Comparison of ENCODE assay signal across 9 cellular contexts in the genomic region with DNA sequence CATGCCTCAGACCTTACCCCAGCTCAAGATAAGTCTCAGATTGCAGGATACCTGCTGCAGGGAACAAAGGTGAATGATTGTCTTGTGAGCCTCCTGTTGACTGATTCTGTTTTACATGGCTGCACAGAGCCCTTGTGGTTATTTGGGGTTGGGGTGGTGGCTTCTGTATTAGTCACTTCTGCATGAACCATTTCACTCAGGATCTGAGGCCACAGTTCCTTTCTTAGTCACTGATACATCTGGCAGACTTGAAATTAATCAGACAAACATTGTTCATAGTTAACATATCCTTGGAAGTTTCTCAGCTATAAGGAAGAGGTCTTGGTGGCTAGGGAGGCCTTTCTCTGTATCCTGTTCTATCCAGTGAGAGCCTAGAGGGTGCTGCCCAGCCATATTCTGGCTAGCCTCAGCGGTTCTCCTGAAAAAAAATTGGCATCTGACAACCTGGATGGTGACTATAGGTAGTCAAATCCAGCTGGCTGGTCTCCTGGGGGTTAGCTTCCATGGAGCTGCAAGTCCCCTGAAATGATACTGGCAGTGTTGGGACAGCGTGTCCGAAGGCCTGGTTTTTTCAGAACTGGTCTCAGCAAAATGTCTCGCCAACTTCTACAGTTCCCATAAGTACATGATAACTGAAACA. TPM values are rescaled to one million over a fixed set of nuclear protein-coding genes. Genes with fewer than 3 reads are reported as not detected.
DNase-seq lines count a peak whose midpoint lies in the region; ATAC-seq and TF ChIP-seq lines count a peak whose summit lies in the region.
"Had no signal": no experiment of that assay in that cellular context is flagged by ENCODE, and none has a peak within 500 bp of the region (broad histone marks: within the 10 kb centered on the region; RNA-seq: fewer than 3 reads in every experiment).

No MANE protein-coding gene starts in this region.

- ATAC-seq in GM19351 (IDR thresholded peaks at IDR 0.05; ENCODE audit: unreplicated experiment) (peak; percentile 99), HG03342 (IDR thresholded peaks at IDR 0.05; ENCODE audit: unreplicated experiment) (peak; percentile 94)
- ATAC-seq: HCT116 had no signal

- peaks cover 16% of the 10 kb centered on the region for H3K36me3 ChIP-seq in BJ (ENCODE audit: control insufficient read depth, insufficient read depth, low read length)

- no peak overlapping the region for H3K27ac Mint-ChIP-seq in glutamatergic neuron (ENCODE audit: unreplicated experiment)

- CTCF ChIA-PET in BJ (lab: Yijun Ruan, JAX), result interaction anchor here (0.6 to 3.1 kb wide), 2 partner anchors 9 to 881 kb away, joined by 3 to 12 read pairs; a partner anchor contains a TSS

- no peaks in the 10 kb centered on the region for H3K36me3 Mint-ChIP-seq in glutamatergic neuron (ENCODE audit: unreplicated experiment)

- peak; percentile 50 for DNase-seq in BJ (ENCODE audit: low read depth)
- DNase-seq in amniotic epithelial cell (ENCODE audit: low read depth), result peak; percentile 83
- DNase-seq in stimulated activated CD8-positive, alpha-beta memory T cell treated with anti-CD3 and anti-CD28 coated beads, Interleukin-12 subunit alpha, Interleukin-12 subunit beta, amount 100 ng/mL, for 24 hours (ENCODE audit: extremely low read depth), result peak; percentile 10
- no peak for DNase-seq in glutamatergic neuron
- DNase-seq in NOMO-1 treated with dmso at 0.1 percent for 144 hours (lab: John Stamatoyannopoulos, UW; ENCODE audit: unreplicated experiment), result no peak
- no peak for DNase-seq in DMS 273 treated with DMSO at 0.1 percent for 48 hours (lab: John Stamatoyannopoulos, UW)

- H3K4me3 ChIP-seq in BJ (ENCODE audit: low read depth, low read length), result no peak overlapping the region

- no peaks in the 10 kb centered on the region for H3K27me3 Mint-ChIP-seq in glutamatergic neuron (ENCODE audit: unreplicated experiment)

- H3K9me3 Mint-ChIP-seq in glutamatergic neuron (ENCODE audit: unreplicated experiment), result no peaks in the 10 kb centered on the region

- H3K27me3 ChIP-seq in BJ (ENCODE audit: control insufficient read depth, insufficient read depth, low read length), result no peaks in the 10 kb centered on the region

- POLR2A ChIA-PET in BJ (lab: Charles Lee), result no interaction called here

- TF ChIP-seq CTCF in BJ (IDR thresholded peaks at IDR 0.05; ENCODE audit: insufficient read depth, low read depth, low read length) (no peak), glutamatergic neuron (IDR thresholded peaks at IDR 0.05; ENCODE audit: partially characterized antibody, unreplicated experiment) (no peak)

- H3K4me1 Mint-ChIP-seq in glutamatergic neuron (ENCODE audit: low read depth, unreplicated experiment), result no peaks in the 10 kb centered on the region

- no peak overlapping the region for H3K4me3 Mint-ChIP-seq in glutamatergic neuron (ENCODE audit: unreplicated experiment)

RNA-seq across cellular contexts. Expression of a gene that starts 8.4 kb away (rescaled TPM):
- polyA plus RNA-seq in BJ (2011; rRNA removed), result 21.7 and 54.0 TPM in 2 replicates
- 37.3 and 57.9 TPM in 2 replicates for polyA minus RNA-seq in BJ (2011; rRNA and poly(A)+ RNA removed)
- 16.9 TPM for total RNA-seq in glutamatergic neuron (ENCODE audit: unreplicated experiment)

RNA-seq across cellular contexts. Expression of a gene that starts 29.0 kb away (rescaled TPM):
- 54.0 and 79.1 TPM in 2 replicates for polyA plus RNA-seq in BJ (2011; rRNA removed)
- polyA minus RNA-seq in BJ (2011; rRNA and poly(A)+ RNA removed), result 39.9 and 41.2 TPM in 2 replicates
- 96.5 TPM for total RNA-seq in glutamatergic neuron (ENCODE audit: unreplicated experiment)

RNA-seq across cellular contexts. Expression of a gene that starts 29.1 kb away (rescaled TPM):
- polyA plus RNA-seq in BJ (2011; rRNA removed), result 3.2 and 5.7 TPM in 2 replicates
- 6.1 and 6.3 TPM in 2 replicates for polyA minus RNA-seq in BJ (2011; rRNA and poly(A)+ RNA removed)
- 14.4 TPM for total RNA-seq in glutamatergic neuron (ENCODE audit: unreplicated experiment)

RNA-seq across cellular contexts. Expression of a gene that starts 42.8 kb away (rescaled TPM):
- polyA plus RNA-seq in BJ (2011; rRNA removed), result 0.23 TPM in 1 of 2 replicates, not detected in the other
- polyA minus RNA-seq in BJ (2011; rRNA and poly(A)+ RNA removed), result not detected in 2 replicates
- total RNA-seq in glutamatergic neuron (ENCODE audit: unreplicated experiment), result 0.64 TPM

Comparison
In these comparisons a context has a peak if more than half of its experiments do, and no peak if none do; other contexts are left out.
1. DNase-seq: peak in BJ (single experiment), amniotic epithelial cell (single experiment) and stimulated activated CD8-positive, alpha-beta memory T cell treated with anti-CD3 and anti-CD28 coated beads, Interleukin-12 subunit alpha, Interleukin-12 subunit beta, amount 100 ng/mL, for 24 hours (single experiment); none in glutamatergic neuron (single experiment), NOMO-1 treated with dmso at 0.1 percent for 144 hours (single experiment) and DMS 273 treated with DMSO at 0.1 percent for 48 hours (single experiment).